In the genomic region with DNA sequence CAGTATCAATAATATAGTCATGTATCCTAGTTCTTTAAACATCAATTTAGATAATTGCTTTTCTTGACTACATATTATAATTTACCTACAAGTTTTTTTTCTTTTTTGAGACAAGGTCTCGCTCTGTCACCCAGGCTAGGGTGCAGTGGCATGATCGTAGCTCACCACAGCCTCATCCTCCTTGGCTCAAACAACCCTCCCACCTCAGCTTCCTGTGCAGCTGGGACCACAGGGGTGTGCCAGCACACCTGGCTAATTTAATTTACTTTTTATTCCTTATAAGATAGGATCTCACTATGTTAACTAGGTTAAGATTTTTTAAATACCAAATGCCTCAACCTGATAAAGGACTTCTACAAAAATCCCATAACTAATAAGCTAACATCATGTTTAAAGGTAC, we compare ENCODE assay signal across 12 cellular contexts. TPM values are rescaled to one million over a fixed set of nuclear protein-coding genes. Genes with fewer than 3 reads are reported as not detected.
A peak's percentile ranks its signal among the peaks of the same experiment; 100 is the strongest.
DNase-seq lines count a peak whose midpoint lies in the region; ATAC-seq and TF ChIP-seq lines count a peak whose summit lies in the region.
"Had no signal": no experiment of that assay in that cellular context is flagged by ENCODE, and none has a peak within 500 bp of the region (broad histone marks: within the 10 kb centered on the region; RNA-seq: fewer than 3 reads in every experiment).

No MANE protein-coding gene starts in this region.

- H3K27me3 Mint-ChIP-seq in T-helper 17 cell (no peaks in the 10 kb centered on the region), endothelial cell (ENCODE audit: unreplicated experiment) (peaks cover 2% of the 10 kb centered on the region)

- peak overlapping the region; percentile 66 for H3K27ac Mint-ChIP-seq in T-helper 17 cell
- H3K27ac Mint-ChIP-seq in endothelial cell (ENCODE audit: unreplicated experiment) = no peak overlapping the region

- no peaks in the 10 kb centered on the region for H3K9me3 ChIP-seq in T-helper 17 cell (ENCODE audit: control insufficient read depth, low read length, poor library complexity, severe bottlenecking)
- H3K9me3 ChIP-seq: esophagus squamous epithelium, right lobe of liver had no signal

- H3K4me3 ChIP-seq in GM12865 (ENCODE audit: low read depth, low read length) = no peak overlapping the region
- H3K4me3 ChIP-seq: esophagus squamous epithelium, right lobe of liver had no signal

- H3K4me3 Mint-ChIP-seq in T-helper 17 cell = peak overlapping the region; percentile 60
- no peak overlapping the region for H3K4me3 Mint-ChIP-seq in endothelial cell (ENCODE audit: unreplicated experiment)

- H3K36me3 Mint-ChIP-seq in T-helper 17 cell (ENCODE audit: low read depth) = no peaks in the 10 kb centered on the region
- peaks cover 10% of the 10 kb centered on the region for H3K36me3 Mint-ChIP-seq in endothelial cell (ENCODE audit: low read depth, unreplicated experiment)

- TF ChIP-seq CTCF in GM12865 (IDR thresholded peaks at IDR 0.05; ENCODE audit: insufficient read depth, low read depth, low read length, missing control alignments) = no peak
- TF ChIP-seq CTCF in endothelial cell (IDR thresholded peaks at IDR 0.05; ENCODE audit: unreplicated experiment) = no peak

- H3K4me1 Mint-ChIP-seq in T-helper 17 cell (peaks cover 13% of the 10 kb centered on the region), endothelial cell (ENCODE audit: unreplicated experiment) (no peaks in the 10 kb centered on the region)

- peak; percentile 61 for DNase-seq in GM12865 (ENCODE audit: low read depth)
- DNase-seq in T-helper 17 cell = peak in 2 of 3 donors; percentile 17 to 18
- peak; percentile 7 for DNase-seq in effector CD4-positive, alpha-beta T cell
- DNase-seq in NCI-H1436 (lab: John Stamatoyannopoulos, UW) = no peak
- no peak for DNase-seq in endothelial cell (ENCODE audit: low spot score)
- DNase-seq: esophagus squamous epithelium, Karpas-422, right lobe of liver, WERI-Rb-1 had no signal

- ATAC-seq in GM21576 (IDR thresholded peaks at IDR 0.05; ENCODE audit: unreplicated experiment) (peak; percentile 67), T-helper 17 cell (peak; percentile 99), HG03565 (IDR thresholded peaks at IDR 0.05; ENCODE audit: unreplicated experiment) (no peak), HG03378 (IDR thresholded peaks at IDR 0.05; ENCODE audit: unreplicated experiment) (no peak)
- ATAC-seq: right lobe of liver had no signal

- H3K9me3 Mint-ChIP-seq in endothelial cell (ENCODE audit: unreplicated experiment) = no peaks in the 10 kb centered on the region

RNA-seq across cellular contexts. Expression of gene UIMC1, which starts 21.1 kb away (rescaled TPM):
- total RNA-seq in T-helper 17 cell (10 to 100 TPM; 57.6 to 65.3 TPM), endothelial cell (ENCODE audit: unreplicated experiment) (40.9 TPM)

RNA-seq across cellular contexts. Expression of gene ZNF346, which starts 37.0 kb away (rescaled TPM):
- total RNA-seq in T-helper 17 cell (10 to 100 TPM; 14.9 to 18.4 TPM), endothelial cell (ENCODE audit: unreplicated experiment) (26.3 TPM)

Comparison
In these comparisons a context has a peak if more than half of its experiments do, and no peak if none do; other contexts are left out.
1. DNase-seq: peak in GM12865 (single experiment), T-helper 17 cell (2 of 3) and effector CD4-positive, alpha-beta T cell (single experiment); none in NCI-H1436 (single experiment) and endothelial cell (single experiment).
2. ATAC-seq: peak in GM21576 (single experiment) and T-helper 17 cell (single experiment); none in HG03565 (single experiment) and HG03378 (single experiment).